Comparison of ENCODE assay signal across 1 cellular context in the genomic region with DNA sequence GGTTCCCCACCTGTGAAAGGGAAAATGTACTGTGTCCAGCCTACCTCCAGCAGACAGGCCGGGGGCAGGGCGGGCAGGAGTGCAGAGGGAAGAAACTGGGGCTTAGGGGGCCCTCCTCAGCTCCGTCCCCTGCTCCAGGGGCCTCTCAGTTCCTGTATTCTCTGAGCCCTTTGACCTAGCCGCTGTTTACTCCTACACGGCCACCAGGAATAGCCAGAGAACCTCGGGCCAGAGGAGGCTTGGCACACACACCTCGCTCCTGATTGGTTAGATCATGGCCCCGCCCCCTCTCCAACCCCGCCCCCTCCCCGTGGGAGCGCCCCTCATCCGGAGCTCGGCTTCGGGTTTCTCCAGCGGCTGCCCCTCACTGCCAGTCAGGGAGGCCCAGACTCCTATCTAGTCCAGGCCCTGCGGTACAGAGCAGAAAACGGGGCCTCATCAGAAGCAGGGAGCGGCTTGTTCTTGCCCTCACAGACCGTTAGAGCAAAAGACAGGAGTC.
TF ChIP-seq lines count a peak whose summit lies in the region.

No MANE protein-coding gene starts in this region.

TF ChIP-seq in A549, 52 proteins besides CTCF, POLR2A, EP300 and RAD21 (continued from another document):
- TF ChIP-seq RCOR1 (IDR thresholded peaks at IDR 0.05; ENCODE audit: low read depth, low read length): no peak
- TF ChIP-seq, protein P1, sequence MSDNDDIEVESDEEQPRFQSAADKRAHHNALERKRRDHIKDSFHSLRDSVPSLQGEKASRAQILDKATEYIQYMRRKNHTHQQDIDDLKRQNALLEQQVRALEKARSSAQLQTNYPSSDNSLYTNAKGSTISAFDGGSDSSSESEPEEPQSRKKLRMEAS (IDR thresholded peaks at IDR 0.05): no peak
- TF ChIP-seq, protein P2, sequence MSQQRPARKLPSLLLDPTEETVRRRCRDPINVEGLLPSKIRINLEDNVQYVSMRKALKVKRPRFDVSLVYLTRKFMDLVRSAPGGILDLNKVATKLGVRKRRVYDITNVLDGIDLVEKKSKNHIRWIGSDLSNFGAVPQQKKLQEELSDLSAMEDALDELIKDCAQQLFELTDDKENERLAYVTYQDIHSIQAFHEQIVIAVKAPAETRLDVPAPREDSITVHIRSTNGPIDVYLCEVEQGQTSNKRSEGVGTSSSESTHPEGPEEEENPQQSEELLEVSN (IDR thresholded peaks at IDR 0.05; ENCODE audit: borderline replicate concordance, low read depth): no peak
- no peak for TF ChIP-seq NFE2L2 (conservative IDR thresholded peaks at IDR 0.05; ENCODE audit: low read length)
TF ChIP-seq in A549: peak in this region for 0.
